ENCODE assay signal across 28 cellular contexts in the genomic region with DNA sequence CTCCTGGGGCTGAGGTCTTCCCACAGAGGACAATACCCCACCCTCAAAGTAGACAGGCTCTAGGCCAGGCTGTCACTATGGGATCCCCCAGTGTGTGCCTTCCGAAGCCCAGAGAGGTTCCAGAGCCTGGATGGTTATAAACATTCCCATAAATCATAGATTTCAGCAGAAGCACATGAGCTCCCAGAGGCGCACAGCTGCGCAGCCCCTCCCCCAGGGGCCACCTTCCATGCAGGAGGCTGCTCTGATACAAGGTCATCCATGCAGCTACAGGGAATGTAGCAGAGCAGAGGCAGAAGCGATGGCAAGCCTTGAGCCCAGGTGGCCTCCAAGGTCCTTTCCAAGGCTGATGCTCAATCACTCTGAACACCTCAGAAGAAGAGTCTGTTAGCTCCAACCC.
"Had no signal": no experiment of that assay in that cellular context is flagged by ENCODE, and none has a peak within 500 bp of the region (broad histone marks: within the 10 kb centered on the region; RNA-seq: fewer than 3 reads in every experiment).

No MANE protein-coding gene starts in this region.

- H3K36me3 ChIP-seq: ascending aorta, breast epithelium, cardiac muscle cell, esophagus muscularis mucosa, gastrocnemius medialis had no signal

- ATAC-seq: activated naive CD4-positive, alpha-beta T cell treated with anti-CD3 and anti-CD28 coated beads, Interleukin-2, amount 50 U/mL, for 72 hours; activated T-cell treated with anti-CD3 and anti-CD28 coated beads, Interleukin-2, amount 50 U/mL, for 72 hours; effector memory CD8-positive, alpha-beta T cell; foreskin keratinocyte; gastrocnemius medialis had no signal

- H3K27me3 ChIP-seq: ascending aorta, breast epithelium, cardiac muscle cell, esophagus muscularis mucosa, gastrocnemius medialis had no signal

- H3K4me1 ChIP-seq: ascending aorta, breast epithelium, gastrocnemius medialis had no signal

- DNase-seq: activated CD4-positive, alpha-beta memory T cell treated with anti-CD3 and anti-CD28 coated beads, Interleukin-2, amount 10 ng/mL, durations not matched to agents 7 days and 5 days; activated CD4-positive, alpha-beta T cell treated with anti-CD3 and anti-CD28 coated beads for 1 hour; activated CD4-positive, alpha-beta T cell treated with anti-CD3 and anti-CD28 coated beads for 4 hours; activated CD4-positive, alpha-beta T cell treated with anti-CD3 and anti-CD28 coated beads, Interleukin-2, amount 10 ng/mL, durations not matched to agents 7 days and 5 days; activated CD4-positive, alpha-beta T cell treated with anti-CD3 and anti-CD28 coated beads, Interleukin-2, amount 50 U/mL, for 4 hours; activated CD8-positive, alpha-beta memory T cell treated with anti-CD3 and anti-CD28 coated beads, Interleukin-2, amount 50 U/mL, for 48 hours; activated gamma-delta T cell; activated naive CD4-positive, alpha-beta T cell; activated naive CD4-positive, alpha-beta T cell treated with anti-CD3 and anti-CD28 coated beads, Interleukin-2, amount 10 ng/mL, durations not matched to agents 7 days and 5 days; activated naive CD8-positive, alpha-beta T cell treated with anti-CD3 and anti-CD28 coated beads, Interleukin-2, amount 10 ng/mL, durations not matched to agents 7 days and 5 days; activated T-cell treated with anti-CD3 and anti-CD28 coated beads for 4 hours; activated T-cell treated with anti-CD3 and anti-CD28 coated beads, Interleukin-2, amount 50 U/mL, for 24 hours; activated T-cell treated with anti-CD3 and anti-CD28 coated beads, Interleukin-2, amount 50 U/mL, for 72 hours; central memory CD4-positive, alpha-beta T cell; cerebellar nuclear complex; effector memory CD8-positive, alpha-beta T cell; erythroblast; foreskin keratinocyte; gastrocnemius medialis; glutamatergic neuron; T-helper 2 cell had no signal

- H3K4me3 ChIP-seq: ascending aorta, breast epithelium, cardiac muscle cell, coronary artery, dorsolateral prefrontal cortex, esophagus muscularis mucosa, gastrocnemius medialis had no signal

- H3K9me3 ChIP-seq: gastrocnemius medialis had no signal

- H3K27ac ChIP-seq: ascending aorta, breast epithelium, cardiac muscle cell, coronary artery, dorsolateral prefrontal cortex, esophagus muscularis mucosa, foreskin keratinocyte, gastrocnemius medialis had no signal
